ENCODE assay signal across 1 cellular context in the genomic region with DNA sequence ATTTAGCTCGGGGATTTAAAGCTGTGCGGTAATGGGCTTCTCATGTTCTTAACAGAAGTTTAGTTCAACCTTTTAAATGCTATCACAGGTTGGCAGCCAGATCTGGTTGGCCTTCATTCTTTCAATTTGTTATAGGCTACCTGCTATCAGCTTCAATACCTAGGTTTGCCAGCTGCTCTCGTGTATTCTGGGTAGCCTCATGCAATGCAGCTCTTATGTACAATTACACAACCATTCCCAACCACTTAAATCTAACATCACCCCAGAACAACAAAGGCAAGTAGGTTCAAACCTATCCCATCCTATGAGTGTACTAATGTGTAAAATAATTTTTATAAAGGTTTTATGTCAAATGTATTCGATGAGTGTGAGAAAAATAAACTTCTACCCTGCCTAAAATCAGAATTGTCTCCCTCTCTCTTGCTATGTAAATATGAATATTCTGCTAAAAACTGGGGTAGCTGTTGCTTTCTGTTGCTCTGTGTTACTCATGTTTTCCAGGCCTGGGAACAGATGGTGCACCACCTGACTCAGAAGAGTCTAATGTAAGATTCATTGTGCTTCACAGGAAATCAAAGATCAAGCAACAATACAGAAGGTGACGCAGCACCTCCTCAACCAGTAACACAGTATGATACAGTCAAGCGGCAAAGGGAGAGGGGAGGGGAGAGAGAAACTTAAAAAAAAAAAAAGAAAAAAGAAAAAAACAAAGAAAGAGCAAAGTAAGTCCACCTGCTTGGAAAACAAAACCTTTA.
TF ChIP-seq lines count a peak whose summit lies in the region.

No MANE protein-coding gene starts in this region.

TF ChIP-seq in HepG2, 621 proteins besides CTCF, POLR2A, EP300 and RAD21 (continued from another document):
- no peak for TF ChIP-seq MATR3 (CRISPR knock-in tag; IDR thresholded peaks at IDR 0.05)
- no peak for TF ChIP-seq BORCS8-MEF2B (CRISPR knock-in tag; IDR thresholded peaks at IDR 0.05)
